8 cellular contexts compared by ENCODE assay signal in genomic region chr9:131734165-131734610, GRCh38. TPM values are rescaled to one million over a fixed set of nuclear protein-coding genes. Genes with fewer than 3 reads are reported as not detected.
DNase-seq lines count a peak whose midpoint lies in the region; ATAC-seq and TF ChIP-seq lines count a peak whose summit lies in the region.

No MANE protein-coding gene starts in this region.

- peak in 1 of 4 donors; percentile 8 for ATAC-seq in heart left ventricle

- TF ChIP-seq CTCF in DOHH2 (IDR thresholded peaks at IDR 0.05; ENCODE audit: low read depth, low read length, poor library complexity, severe bottlenecking): no peak
- TF ChIP-seq CTCF in MM.1S (IDR thresholded peaks at IDR 0.05; ENCODE audit: low read length): no peak
- no peak for TF ChIP-seq CTCF in heart left ventricle (IDR thresholded peaks at IDR 0.05)
- TF ChIP-seq CTCF in thyroid gland (IDR thresholded peaks at IDR 0.05): no peak

- H3K36me3 ChIP-seq in DOHH2 (ENCODE audit: control insufficient read depth, low read length) (peaks cover 67% of the 10 kb centered on the region), MM.1S (replicated peaks; ENCODE audit: insufficient read depth, low read length) (no peaks in the 10 kb centered on the region), heart left ventricle (peaks cover 0 to 9% (median 0%) of the 10 kb centered on the region in 9 donors), thyroid gland (no peaks in the 10 kb centered on the region)

- 24 to 34% (median 30%) methylated on average over 6 of the region's 6 CpGs for WGBS in heart left ventricle, 4 donors
- 48 to 49% methylated on average over 6 of the region's 6 CpGs for WGBS in thyroid gland, 2 donors

- no peaks in the 10 kb centered on the region for H3K9me3 ChIP-seq in DOHH2 (ENCODE audit: control insufficient read depth, insufficient read depth, low read length)
- H3K9me3 ChIP-seq in MM.1S (replicated peaks; ENCODE audit: insufficient read depth, low read length): no peaks in the 10 kb centered on the region
- H3K9me3 ChIP-seq in heart left ventricle: no peaks in the 10 kb centered on the region
- H3K9me3 ChIP-seq in thyroid gland: no peaks in the 10 kb centered on the region

- H4K20me1 ChIP-seq in DOHH2 (ENCODE audit: control insufficient read depth, insufficient read depth, low read depth, low read length): 0 out of 2 replicates have a peak, but pooled peaks cover 4% of the 10 kb centered on the region
- no peaks in the 10 kb centered on the region for H4K20me1 ChIP-seq in MM.1S (ENCODE audit: insufficient read depth, low read length)

- peaks cover 91% of the 10 kb centered on the region for H3K4me1 ChIP-seq in DOHH2 (ENCODE audit: control insufficient read depth, low read length)
- H3K4me1 ChIP-seq in MM.1S (ENCODE audit: low read length): peaks cover 70% of the 10 kb centered on the region
- peaks cover 15 to 98% (median 73%) of the 10 kb centered on the region in 12 donors for H3K4me1 ChIP-seq in heart left ventricle
- H3K4me1 ChIP-seq in thyroid gland: peaks cover 23 to 78% of the 10 kb centered on the region in 2 donors

- H3K27me3 ChIP-seq in DOHH2 (ENCODE audit: control insufficient read depth, low read length): no peaks in the 10 kb centered on the region
- no peaks in the 10 kb centered on the region for H3K27me3 ChIP-seq in MM.1S (replicated peaks; ENCODE audit: insufficient read depth, low read length)
- no peaks in the 10 kb centered on the region for H3K27me3 ChIP-seq in heart left ventricle
- no peaks in the 10 kb centered on the region for H3K27me3 ChIP-seq in thyroid gland

- H3K9ac ChIP-seq in MM.1S (ENCODE audit: low read length): no peak overlapping the region

- H3F3A ChIP-seq in DOHH2 (ENCODE audit: control insufficient read depth, insufficient read depth) (peaks cover 51% of the 10 kb centered on the region), MM.1S (ENCODE audit: insufficient read depth, low read length) (peaks cover 39% of the 10 kb centered on the region)

- H3K9me2 ChIP-seq in DOHH2 (replicated peaks; ENCODE audit: control insufficient read depth, low read length) (no peaks in the 10 kb centered on the region), MM.1S (replicated peaks; ENCODE audit: insufficient read depth, low read length) (no peaks in the 10 kb centered on the region)

- H3K4me2 ChIP-seq in DOHH2 (ENCODE audit: low read length): peak overlapping the region; percentile 77
- H3K4me2 ChIP-seq in MM.1S (ENCODE audit: low read depth, low read length): peak overlapping the region; percentile 17; the same call in 1 of the 2 replicates

- H3K27ac ChIP-seq in DOHH2 (ENCODE audit: low read depth, low read length) (peak overlapping the region; percentile 96), MM.1S (ENCODE audit: low read length) (peak overlapping the region; percentile 55; the same call in 1 of the 2 replicates), heart left ventricle (peak overlapping the region in 10 of 12 donors; percentile 46 to 96 (median 58)), thyroid gland (peak overlapping the region in 2 of 3 donors; percentile 49 to 68)

- peak overlapping the region; percentile 92 for H3K4me3 ChIP-seq in DOHH2 (ENCODE audit: low read length)
- no peak overlapping the region for H3K4me3 ChIP-seq in MM.1S (ENCODE audit: low read length)
- H3K4me3 ChIP-seq in heart left ventricle: peak overlapping the region in 1 of 12 donors; percentile 18
- no peak overlapping the region for H3K4me3 ChIP-seq in thyroid gland (replicated peaks in 1 of 3)

- intact Hi-C loops in heart left ventricle (cut with DNase I) (loop anchor here in 7 of 10 donors (10.0 kb wide), 3 partner anchors 59 to 109 kb away; no protein-coding TSS in a partner anchor), thyroid gland (cut with DNase I) (no loop called here)

- DNase-seq in MM.1S (peak; percentile 54), heart left ventricle (peak in 3 of 5 donors; percentile 47 to 77 (median 58)), thyroid gland (peak; percentile 54 to 57), pons (ENCODE audit: low spot score) (no peak), ureter (ENCODE audit: low spot score) (no peak), GM03348 (ENCODE audit: low spot score) (no peak)
- peak; percentile 55 for DNase-seq in activated CD4-positive, alpha-beta T cell treated with anti-CD3 and anti-CD28 coated beads, Interleukin-2, amount 50 U/mL, for 1 hour

- H2AFZ ChIP-seq in MM.1S (ENCODE audit: low read length): no peak overlapping the region

- peaks cover 87% of the 10 kb centered on the region for H3K79me2 ChIP-seq in DOHH2 (ENCODE audit: control insufficient read depth, low read length)
- H3K79me2 ChIP-seq in MM.1S (ENCODE audit: low read length): peaks cover 91% of the 10 kb centered on the region

- TF ChIP-seq POLR2A in heart left ventricle (IDR thresholded peaks at IDR 0.05) (no peak), thyroid gland (IDR thresholded peaks at IDR 0.05) (no peak)

RNA-seq across cellular contexts. Expression of gene RAPGEF1, which starts 5.7 kb away (rescaled TPM):
- total RNA-seq in heart left ventricle: 100 to 1,000 TPM in 7 of 9 donors, 10 to 100 TPM in 2; 81.9 to 161 (median 116) TPM
- 100 to 1,000 TPM in 1 of 2 donors, 10 to 100 TPM in 1; 50.6 to 114 TPM for polyA plus RNA-seq in heart left ventricle
- 10 to 100 TPM; 39.6 to 52.5 (median 44.9) TPM for total RNA-seq in thyroid gland
- 64.9 TPM for total RNA-seq in ureter

Comparison
In these comparisons a context has a peak if more than half of its experiments do, and no peak if none do; other contexts are left out.
1. DNase-seq: peak in MM.1S (single experiment), activated CD4-positive, alpha-beta T cell treated with anti-CD3 and anti-CD28 coated beads, Interleukin-2, amount 50 U/mL, for 1 hour (single experiment), heart left ventricle (3 of 5) and thyroid gland (2 of 2); none in pons (single experiment), ureter (single experiment) and GM03348 (single experiment).
2. Peak in every context shown above with its lines, with median percentiles within 50 percentile points of each other: H3K27ac ChIP-seq.